ENCODE assay signal across 1 cellular context in genomic region chr20:35226126-35226774, GRCh38.
TF ChIP-seq lines count a peak whose summit lies in the region.

Gene MMP24 (plus strand): TSS chr20:35226690. CDS start chr20:35226739, 49 bp downstream.

TF ChIP-seq in H1, 55 proteins besides CTCF, POLR2A, EP300 and RAD21:
- TF ChIP-seq TAF1 (IDR thresholded peaks at IDR 0.05; ENCODE audit: low read depth, low read length) = 0 out of 2 replicates have a peak, but pooled peaks have one; percentile 30
- no peak for TF ChIP-seq JUN (IDR thresholded peaks at IDR 0.05; ENCODE audit: low read depth, low read length)
- no peak for TF ChIP-seq SIX5 (IDR thresholded peaks at IDR 0.05; ENCODE audit: low read depth, low read length)
- no peak for TF ChIP-seq FOSL1 (IDR thresholded peaks at IDR 0.05; ENCODE audit: insufficient read depth, low read depth, low read length)
- TF ChIP-seq PHF8 (conservative IDR thresholded peaks at IDR 0.05; ENCODE audit: low read depth, low read length) = 0 out of 2 replicates have a peak, but pooled peaks have one; percentile 40
- peak; percentile 45 for TF ChIP-seq KDM4A (IDR thresholded peaks at IDR 0.05; ENCODE audit: low read depth, low read length, severe bottlenecking)
- TF ChIP-seq EZH2 (IDR thresholded peaks at IDR 0.05; ENCODE audit: low read depth, low read length, severe bottlenecking) = peak; percentile 14
- no peak for TF ChIP-seq RFX5 (IDR thresholded peaks at IDR 0.05; ENCODE audit: borderline replicate concordance, low read depth, low read length)
TF ChIP-seq in H1: peak in this region for 4.
